ENCODE assay signal across 9 cellular contexts in genomic region chr9:134396825-134397224, GRCh38.
DNase-seq lines count a peak whose midpoint lies in the region; ATAC-seq and TF ChIP-seq lines count a peak whose summit lies in the region.
"Had no signal": no experiment of that assay in that cellular context is flagged by ENCODE, and none has a peak within 500 bp of the region (broad histone marks: within the 10 kb centered on the region; RNA-seq: fewer than 3 reads in every experiment).

No MANE protein-coding gene starts in this region.

- no peak for TF ChIP-seq CTCF in gastrocnemius medialis (IDR thresholded peaks at IDR 0.05 in 4 of 5, conservative IDR thresholded peaks at IDR 0.05 in 1 of 5)

- no peaks in the 10 kb centered on the region for H3K27me3 ChIP-seq in gastrocnemius medialis

- TF ChIP-seq POLR2A in gastrocnemius medialis (IDR thresholded peaks at IDR 0.05), result no peak

- H3K27ac ChIP-seq in gastrocnemius medialis, result peak overlapping the region; percentile 80 to 98 (median 94)
- H3K27ac ChIP-seq: KMS-11 had no signal

- H3K36me3 ChIP-seq in gastrocnemius medialis, result no peaks in the 10 kb centered on the region

- in situ Hi-C loops in gastrocnemius medialis (cut with MboI; ENCODE audit: low sequenced_read_pairs in 4 of 4), result no loop called here

- peaks cover 56 to 71% of the 10 kb centered on the region in 2 donors for H3K4me1 ChIP-seq in gastrocnemius medialis

- ATAC-seq in T-helper 17 cell, result peak; percentile 53
- no peak for ATAC-seq in activated naive CD8-positive, alpha-beta T cell treated with anti-CD3 and anti-CD28 coated beads, Interleukin-2, amount 50 U/mL, for 24 hours
- ATAC-seq in gastrocnemius medialis, result no peak
- no peak for ATAC-seq in GM21825 (IDR thresholded peaks at IDR 0.05; ENCODE audit: unreplicated experiment)
- ATAC-seq in HG02678 (IDR thresholded peaks at IDR 0.05; ENCODE audit: unreplicated experiment), result no peak
- no peak for ATAC-seq in GM18873 (IDR thresholded peaks at IDR 0.05; ENCODE audit: low FRiP score, unreplicated experiment)
- ATAC-seq in GM18517 (IDR thresholded peaks at IDR 0.05; ENCODE audit: unreplicated experiment), result no peak

- H3K9me3 ChIP-seq in T-helper 17 cell (ENCODE audit: control insufficient read depth, low read length, poor library complexity, severe bottlenecking) (no peaks in the 10 kb centered on the region), gastrocnemius medialis (no peaks in the 10 kb centered on the region)

- H3K9me3 Mint-ChIP-seq in activated naive CD8-positive, alpha-beta T cell treated with anti-CD3 and anti-CD28 coated beads, Interleukin-2, amount 50 U/mL, for 24 hours, result peaks cover 8% of the 10 kb centered on the region

- peak overlapping the region; percentile 91 for H3K4me3 Mint-ChIP-seq in T-helper 17 cell
- H3K4me3 Mint-ChIP-seq in activated naive CD8-positive, alpha-beta T cell treated with anti-CD3 and anti-CD28 coated beads, Interleukin-2, amount 50 U/mL, for 24 hours, result peak overlapping the region; percentile 70

- intact Hi-C loops in gastrocnemius medialis (cut with DNase I; ENCODE audit: low total_unique reads), result no loop called here

- H3K27me3 Mint-ChIP-seq in T-helper 17 cell, result no peaks in the 10 kb centered on the region
- H3K27me3 Mint-ChIP-seq in activated naive CD8-positive, alpha-beta T cell treated with anti-CD3 and anti-CD28 coated beads, Interleukin-2, amount 50 U/mL, for 24 hours, result peaks cover 9% of the 10 kb centered on the region

- no peaks in the 10 kb centered on the region for H3K36me3 Mint-ChIP-seq in T-helper 17 cell (ENCODE audit: low read depth)
- H3K36me3 Mint-ChIP-seq in activated naive CD8-positive, alpha-beta T cell treated with anti-CD3 and anti-CD28 coated beads, Interleukin-2, amount 50 U/mL, for 24 hours (ENCODE audit: low read depth), result peaks cover 6% of the 10 kb centered on the region

- DNase-seq in EH (ENCODE audit: low read depth) (peak; percentile 38), T-helper 17 cell (peak; percentile 33 to 58 (median 51)), gastrocnemius medialis (no peak)
- peak; percentile 66 for DNase-seq in activated naive CD8-positive, alpha-beta T cell treated with anti-CD3 and anti-CD28 coated beads, Interleukin-2, amount 50 U/mL, for 24 hours

- no peak overlapping the region for H3K4me3 ChIP-seq in gastrocnemius medialis

- H3K4me1 Mint-ChIP-seq in T-helper 17 cell, result peaks cover 30% of the 10 kb centered on the region
- peaks cover 57% of the 10 kb centered on the region for H3K4me1 Mint-ChIP-seq in activated naive CD8-positive, alpha-beta T cell treated with anti-CD3 and anti-CD28 coated beads, Interleukin-2, amount 50 U/mL, for 24 hours

- peak overlapping the region; percentile 94 for H3K27ac Mint-ChIP-seq in T-helper 17 cell
- H3K27ac Mint-ChIP-seq in activated naive CD8-positive, alpha-beta T cell treated with anti-CD3 and anti-CD28 coated beads, Interleukin-2, amount 50 U/mL, for 24 hours, result peak overlapping the region; percentile 77

Comparison
In these comparisons a context has a peak if more than half of its experiments do, and no peak if none do; other contexts are left out.
1. DNase-seq: peak in EH (single experiment), T-helper 17 cell (3 of 3) and activated naive CD8-positive, alpha-beta T cell treated with anti-CD3 and anti-CD28 coated beads, Interleukin-2, amount 50 U/mL, for 24 hours (single experiment); none in gastrocnemius medialis (0 of 2).